ENCODE assay signal across 8 cellular contexts in the genomic region with DNA sequence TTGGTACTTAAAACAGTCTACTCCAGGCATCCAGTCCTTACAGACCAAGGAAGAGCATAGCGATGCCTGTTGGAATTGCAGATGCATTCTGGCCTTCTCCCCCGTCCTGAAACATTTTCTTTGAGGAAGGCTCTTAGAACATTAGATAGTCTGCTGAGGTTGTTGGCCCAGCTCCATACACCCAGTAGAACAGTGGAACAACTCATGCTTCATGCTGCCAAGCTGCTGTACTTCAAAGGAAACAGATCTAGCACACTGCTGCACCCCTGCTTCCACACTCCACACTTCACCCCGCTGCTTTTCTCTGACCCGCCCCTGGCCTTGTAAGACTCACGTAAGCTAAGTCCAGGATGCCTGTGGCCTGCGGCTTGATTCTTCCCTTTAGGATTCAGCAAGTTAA. TPM values are rescaled to one million over a fixed set of nuclear protein-coding genes. Genes with fewer than 3 reads are reported as not detected.
A peak's percentile ranks its signal among the peaks of the same experiment; 100 is the strongest.
DNase-seq lines count a peak whose midpoint lies in the region; ATAC-seq and TF ChIP-seq lines count a peak whose summit lies in the region.

No MANE protein-coding gene starts in this region.

- H3K36me3 ChIP-seq in lower lobe of right lung (peaks cover 19% of the 10 kb centered on the region), tibial artery (peaks cover 0 to 30% (median 25%) of the 10 kb centered on the region in 3 donors)

- H3K27me3 ChIP-seq in lower lobe of right lung (ENCODE audit: low read depth) (peaks cover 7% of the 10 kb centered on the region), tibial artery (no peaks in the 10 kb centered on the region)

- H3K27me3 Mint-ChIP-seq in activated CD4-positive, alpha-beta memory T cell treated with anti-CD3 and anti-CD28 coated beads for 36 hours: peaks cover 2% of the 10 kb centered on the region
- H3K27me3 Mint-ChIP-seq in activated CD4-positive, alpha-beta memory T cell treated with anti-CD3 and anti-CD28 coated beads, Interleukin-2, amount 10 ng/mL, durations not matched to agents 7 days and 5 days: peaks cover 6% of the 10 kb centered on the region
- no peaks in the 10 kb centered on the region for H3K27me3 Mint-ChIP-seq in MCF 10A (ENCODE audit: insufficient read depth, unreplicated experiment)
- H3K27me3 Mint-ChIP-seq in activated T-helper 1 cell treated with anti-CD3 and anti-CD28 coated beads, Interleukin-12 subunit alpha, Interleukin-12 subunit beta, Interleukin-2, Interleukin-4 antibody, amounts not matched to agents 30 ng/mL and 10 ng/mL and 1 ng/mL, durations not matched to agents 14 hours and 24 hours and 36 hours (ENCODE audit: insufficient read depth): peaks cover 5% of the 10 kb centered on the region

- POLR2A ChIA-PET in activated CD4-positive, alpha-beta memory T cell treated with anti-CD3 and anti-CD28 coated beads for 36 hours (lab: Charles Lee): interaction anchor here (0.6 kb wide), 2 partner anchors 27 to 58 kb away, joined by 3 to 5 read pairs; no protein-coding TSS in a partner anchor
- POLR2A ChIA-PET in activated CD4-positive, alpha-beta memory T cell treated with anti-CD3 and anti-CD28 coated beads, Interleukin-2, amount 10 ng/mL, durations not matched to agents 7 days and 5 days (lab: Charles Lee): no interaction called here
- POLR2A ChIA-PET in MCF 10A (lab: Yijun Ruan, JAX): interaction anchor here (1.0 kb wide), 1 partner anchor 34 kb away, joined by 3 read pairs; no protein-coding TSS in a partner anchor

- intact Hi-C loops in activated CD4-positive, alpha-beta memory T cell treated with anti-CD3 and anti-CD28 coated beads for 36 hours (cut with micrococcal nuclease): no loop called here
- intact Hi-C loops in MCF 10A (cut with micrococcal nuclease) (no loop called here), lower lobe of right lung (cut with DNase I) (no loop called here), tibial artery (cut with DNase I; ENCODE audit: low total_unique reads) (no loop called here)
- intact Hi-C loops in activated T-helper 1 cell treated with anti-CD3 and anti-CD28 coated beads, Interleukin-12 subunit alpha, Interleukin-12 subunit beta, Interleukin-2, Interleukin-4 antibody, amounts not matched to agents 30 ng/mL and 10 ng/mL and 1 ng/mL, durations not matched to agents 14 hours and 24 hours and 36 hours (cut with micrococcal nuclease): loop anchor here (1.0 kb wide), 1 partner anchor 9 kb away; no protein-coding TSS in a partner anchor

- no peak overlapping the region for H3K4me3 Mint-ChIP-seq in activated CD4-positive, alpha-beta memory T cell treated with anti-CD3 and anti-CD28 coated beads for 36 hours
- H3K4me3 Mint-ChIP-seq in activated CD4-positive, alpha-beta memory T cell treated with anti-CD3 and anti-CD28 coated beads, Interleukin-2, amount 10 ng/mL, durations not matched to agents 7 days and 5 days: no peak overlapping the region
- H3K4me3 Mint-ChIP-seq in MCF 10A (ENCODE audit: unreplicated experiment): peak overlapping the region; percentile 47
- no peak overlapping the region for H3K4me3 Mint-ChIP-seq in activated T-helper 1 cell treated with anti-CD3 and anti-CD28 coated beads, Interleukin-12 subunit alpha, Interleukin-12 subunit beta, Interleukin-2, Interleukin-4 antibody, amounts not matched to agents 30 ng/mL and 10 ng/mL and 1 ng/mL, durations not matched to agents 14 hours and 24 hours and 36 hours

- no peaks in the 10 kb centered on the region for H3K9me3 Mint-ChIP-seq in activated CD4-positive, alpha-beta memory T cell treated with anti-CD3 and anti-CD28 coated beads for 36 hours
- no peaks in the 10 kb centered on the region for H3K9me3 Mint-ChIP-seq in activated CD4-positive, alpha-beta memory T cell treated with anti-CD3 and anti-CD28 coated beads, Interleukin-2, amount 10 ng/mL, durations not matched to agents 7 days and 5 days
- H3K9me3 Mint-ChIP-seq in MCF 10A (ENCODE audit: unreplicated experiment): no peaks in the 10 kb centered on the region
- H3K9me3 Mint-ChIP-seq in activated T-helper 1 cell treated with anti-CD3 and anti-CD28 coated beads, Interleukin-12 subunit alpha, Interleukin-12 subunit beta, Interleukin-2, Interleukin-4 antibody, amounts not matched to agents 30 ng/mL and 10 ng/mL and 1 ng/mL, durations not matched to agents 14 hours and 24 hours and 36 hours: no peaks in the 10 kb centered on the region

- peaks cover 53% of the 10 kb centered on the region for H3K4me1 Mint-ChIP-seq in activated CD4-positive, alpha-beta memory T cell treated with anti-CD3 and anti-CD28 coated beads for 36 hours (ENCODE audit: low read depth)
- H3K4me1 Mint-ChIP-seq in activated CD4-positive, alpha-beta memory T cell treated with anti-CD3 and anti-CD28 coated beads, Interleukin-2, amount 10 ng/mL, durations not matched to agents 7 days and 5 days: peaks cover 43% of the 10 kb centered on the region
- H3K4me1 Mint-ChIP-seq in MCF 10A (ENCODE audit: insufficient read depth, unreplicated experiment): peaks cover 29% of the 10 kb centered on the region
- H3K4me1 Mint-ChIP-seq in activated T-helper 1 cell treated with anti-CD3 and anti-CD28 coated beads, Interleukin-12 subunit alpha, Interleukin-12 subunit beta, Interleukin-2, Interleukin-4 antibody, amounts not matched to agents 30 ng/mL and 10 ng/mL and 1 ng/mL, durations not matched to agents 14 hours and 24 hours and 36 hours (ENCODE audit: low read depth): peaks cover 35% of the 10 kb centered on the region

- DNase-seq in activated CD4-positive, alpha-beta memory T cell treated with anti-CD3 and anti-CD28 coated beads for 36 hours: peak; percentile 27
- DNase-seq in activated CD4-positive, alpha-beta memory T cell treated with anti-CD3 and anti-CD28 coated beads, Interleukin-2, amount 10 ng/mL, durations not matched to agents 7 days and 5 days: no peak
- DNase-seq in MCF 10A (ENCODE audit: unreplicated experiment): peak; percentile 76
- DNase-seq in lower lobe of right lung: no peak
- DNase-seq in tibial artery: peak; percentile 79 to 82
- no peak for DNase-seq in SKM-1 treated with dmso at 0.1 percent for 144 hours (lab: John Stamatoyannopoulos, UW; ENCODE audit: unreplicated experiment)
- DNase-seq in activated T-helper 1 cell treated with anti-CD3 and anti-CD28 coated beads, Interleukin-12 subunit alpha, Interleukin-12 subunit beta, Interleukin-2, Interleukin-4 antibody, amounts not matched to agents 30 ng/mL and 10 ng/mL and 1 ng/mL, durations not matched to agents 14 hours and 24 hours and 36 hours (ENCODE audit: low spot score): no peak

- peak overlapping the region; percentile 11 for H3K27ac Mint-ChIP-seq in activated CD4-positive, alpha-beta memory T cell treated with anti-CD3 and anti-CD28 coated beads for 36 hours
- H3K27ac Mint-ChIP-seq in activated CD4-positive, alpha-beta memory T cell treated with anti-CD3 and anti-CD28 coated beads, Interleukin-2, amount 10 ng/mL, durations not matched to agents 7 days and 5 days: no peak overlapping the region
- peak overlapping the region; percentile 74 for H3K27ac Mint-ChIP-seq in MCF 10A (ENCODE audit: low read depth, unreplicated experiment)
- no peak overlapping the region for H3K27ac Mint-ChIP-seq in activated T-helper 1 cell treated with anti-CD3 and anti-CD28 coated beads, Interleukin-12 subunit alpha, Interleukin-12 subunit beta, Interleukin-2, Interleukin-4 antibody, amounts not matched to agents 30 ng/mL and 10 ng/mL and 1 ng/mL, durations not matched to agents 14 hours and 24 hours and 36 hours

- BruUV-seq in MCF 10A (replicated peaks; lab: Mats Ljungman, UMichigan): no TSS peak

- TF ChIP-seq CTCF in MCF 10A (IDR thresholded peaks at IDR 0.05; ENCODE audit: unreplicated experiment) (no peak), lower lobe of right lung (IDR thresholded peaks at IDR 0.05) (no peak), tibial artery (IDR thresholded peaks at IDR 0.05) (no peak)

- CTCF ChIA-PET in activated CD4-positive, alpha-beta memory T cell treated with anti-CD3 and anti-CD28 coated beads for 36 hours (lab: Charles Lee): interaction anchor here (0.7 to 0.9 kb wide), 2 partner anchors 11 to 31 kb away, joined by 3 read pairs; no protein-coding TSS in a partner anchor
- CTCF ChIA-PET in activated CD4-positive, alpha-beta memory T cell treated with anti-CD3 and anti-CD28 coated beads, Interleukin-2, amount 10 ng/mL, durations not matched to agents 7 days and 5 days (lab: Charles Lee): no interaction called here
- CTCF ChIA-PET in MCF 10A (lab: Yijun Ruan, JAX): interaction anchor here (0.7 kb wide), 1 partner anchor 30 kb away, joined by 3 read pairs; no protein-coding TSS in a partner anchor

- H3K36me3 Mint-ChIP-seq in activated CD4-positive, alpha-beta memory T cell treated with anti-CD3 and anti-CD28 coated beads for 36 hours: peaks cover 26% of the 10 kb centered on the region
- H3K36me3 Mint-ChIP-seq in activated CD4-positive, alpha-beta memory T cell treated with anti-CD3 and anti-CD28 coated beads, Interleukin-2, amount 10 ng/mL, durations not matched to agents 7 days and 5 days (ENCODE audit: low read depth): peaks cover 30% of the 10 kb centered on the region
- no peaks in the 10 kb centered on the region for H3K36me3 Mint-ChIP-seq in MCF 10A (ENCODE audit: insufficient read depth, unreplicated experiment)
- peaks cover 26% of the 10 kb centered on the region for H3K36me3 Mint-ChIP-seq in activated T-helper 1 cell treated with anti-CD3 and anti-CD28 coated beads, Interleukin-12 subunit alpha, Interleukin-12 subunit beta, Interleukin-2, Interleukin-4 antibody, amounts not matched to agents 30 ng/mL and 10 ng/mL and 1 ng/mL, durations not matched to agents 14 hours and 24 hours and 36 hours (ENCODE audit: low read depth)

- H3K4me3 ChIP-seq in lower lobe of right lung: no peak overlapping the region
- no peak overlapping the region for H3K4me3 ChIP-seq in tibial artery

- no peaks in the 10 kb centered on the region for H3K9me3 ChIP-seq in lower lobe of right lung
- H3K9me3 ChIP-seq in tibial artery: no peaks in the 10 kb centered on the region

- H3K27ac ChIP-seq in lower lobe of right lung: no peak overlapping the region
- peak overlapping the region; percentile 42 to 46 for H3K27ac ChIP-seq in tibial artery

- H3K4me1 ChIP-seq in lower lobe of right lung (peaks cover 18% of the 10 kb centered on the region), tibial artery (peaks cover 0 to 30% (median 15%) of the 10 kb centered on the region in 4 donors)

- peak; percentile 44 to 53 for ATAC-seq in lower lobe of right lung
- ATAC-seq in HG03280 (IDR thresholded peaks at IDR 0.05; ENCODE audit: unreplicated experiment): no peak

RNA-seq across cellular contexts. Expression of gene NCS1, which starts 33.4 kb away (rescaled TPM):
- 10 to 100 TPM; 26.8 to 29.1 TPM for total RNA-seq in activated CD4-positive, alpha-beta memory T cell treated with anti-CD3 and anti-CD28 coated beads for 36 hours
- 1 to 10 TPM; 2.8 to 3.1 TPM for total RNA-seq in activated CD4-positive, alpha-beta memory T cell treated with anti-CD3 and anti-CD28 coated beads, Interleukin-2, amount 10 ng/mL, durations not matched to agents 7 days and 5 days
- 27.8 and 41.3 TPM in 2 replicates for total RNA-seq in MCF 10A (2022)
- total RNA-seq in lower lobe of right lung: 7.0 TPM
- total RNA-seq in activated T-helper 1 cell treated with anti-CD3 and anti-CD28 coated beads, Interleukin-12 subunit alpha, Interleukin-12 subunit beta, Interleukin-2, Interleukin-4 antibody, amounts not matched to agents 30 ng/mL and 10 ng/mL and 1 ng/mL, durations not matched to agents 14 hours and 24 hours and 36 hours: 3.9 and 4.2 TPM in 2 replicates

Comparison
In these comparisons a context has a peak if more than half of its experiments do, and no peak if none do; other contexts are left out.
1. DNase-seq: peak in activated CD4-positive, alpha-beta memory T cell treated with anti-CD3 and anti-CD28 coated beads for 36 hours (single experiment), MCF 10A (single experiment) and tibial artery (2 of 2); none in activated CD4-positive, alpha-beta memory T cell treated with anti-CD3 and anti-CD28 coated beads, Interleukin-2, amount 10 ng/mL, durations not matched to agents 7 days and 5 days (single experiment), lower lobe of right lung (single experiment), SKM-1 treated with dmso at 0.1 percent for 144 hours (single experiment) and activated T-helper 1 cell treated with anti-CD3 and anti-CD28 coated beads, Interleukin-12 subunit alpha, Interleukin-12 subunit beta, Interleukin-2, Interleukin-4 antibody, amounts not matched to agents 30 ng/mL and 10 ng/mL and 1 ng/mL, durations not matched to agents 14 hours and 24 hours and 36 hours (single experiment).
2. H3K27ac Mint-ChIP-seq: peak in activated CD4-positive, alpha-beta memory T cell treated with anti-CD3 and anti-CD28 coated beads for 36 hours (single experiment) and MCF 10A (single experiment); none in activated CD4-positive, alpha-beta memory T cell treated with anti-CD3 and anti-CD28 coated beads, Interleukin-2, amount 10 ng/mL, durations not matched to agents 7 days and 5 days (single experiment) and activated T-helper 1 cell treated with anti-CD3 and anti-CD28 coated beads, Interleukin-12 subunit alpha, Interleukin-12 subunit beta, Interleukin-2, Interleukin-4 antibody, amounts not matched to agents 30 ng/mL and 10 ng/mL and 1 ng/mL, durations not matched to agents 14 hours and 24 hours and 36 hours (single experiment).